In genomic region chr9:125125523-125125922, GRCh38 we compare ENCODE assay signal across 10 cellular contexts. TPM values are rescaled to one million over a fixed set of nuclear protein-coding genes. Genes with fewer than 3 reads are reported as not detected.
A peak's percentile ranks its signal among the peaks of the same experiment; 100 is the strongest.
DNase-seq lines count a peak whose midpoint lies in the region; ATAC-seq and TF ChIP-seq lines count a peak whose summit lies in the region.
"Had no signal": no experiment of that assay in that cellular context is flagged by ENCODE, and none has a peak within 500 bp of the region (broad histone marks: within the 10 kb centered on the region; RNA-seq: fewer than 3 reads in every experiment).

No MANE protein-coding gene starts in this region.

- peaks cover 21 to 53% (median 28%) of the 10 kb centered on the region in 4 donors for H3K4me1 Mint-ChIP-seq in CD4-positive, CD25-positive, alpha-beta regulatory T cell
- H3K4me1 Mint-ChIP-seq in progenitor cell of endocrine pancreas (ENCODE audit: low read depth), result no peaks in the 10 kb centered on the region

- TF ChIP-seq CTCF in breast epithelium (IDR thresholded peaks at IDR 0.05), result no peak
- no peak for TF ChIP-seq CTCF in progenitor cell of endocrine pancreas (IDR thresholded peaks at IDR 0.05; ENCODE audit: unreplicated experiment)

- H3K4me3 ChIP-seq in CD4-positive, CD25-positive, alpha-beta regulatory T cell (ENCODE audit: low read depth, low read length), result no peak overlapping the region
- no peak overlapping the region; the same call in 1 of the 2 replicates for H3K4me3 ChIP-seq in MG63
- no peak overlapping the region for H3K4me3 ChIP-seq in breast epithelium
- H3K4me3 ChIP-seq: HAP-1, prostate gland had no signal

- no peak for ATAC-seq in CD4-positive, CD25-positive, alpha-beta regulatory T cell (ENCODE audit: low read depth in 2 of 2)
- no peak for ATAC-seq in GM19455 (IDR thresholded peaks at IDR 0.05; ENCODE audit: unreplicated experiment)

- peak overlapping the region; percentile 93 to 97 (median 96) for H3K27ac Mint-ChIP-seq in CD4-positive, CD25-positive, alpha-beta regulatory T cell
- H3K27ac Mint-ChIP-seq in progenitor cell of endocrine pancreas, result peak overlapping the region; percentile 75

- peak overlapping the region in 3 of 4 donors; percentile 80 to 92 (median 85) for H3K4me3 Mint-ChIP-seq in CD4-positive, CD25-positive, alpha-beta regulatory T cell
- no peak overlapping the region for H3K4me3 Mint-ChIP-seq in progenitor cell of endocrine pancreas (ENCODE audit: low read depth)

- TF ChIP-seq POLR2A in breast epithelium (IDR thresholded peaks at IDR 0.05), result no peak

- H3K27me3 ChIP-seq in CD4-positive, CD25-positive, alpha-beta regulatory T cell (ENCODE audit: control insufficient read depth, insufficient read depth, low read length), result no peaks in the 10 kb centered on the region
- no peaks in the 10 kb centered on the region for H3K27me3 ChIP-seq in MG63
- H3K27me3 ChIP-seq in breast epithelium, result no peaks in the 10 kb centered on the region

- peak overlapping the region; percentile 69 for H3K27ac ChIP-seq in CD4-positive, CD25-positive, alpha-beta regulatory T cell (ENCODE audit: insufficient read depth, low read length, poor library complexity, severe bottlenecking)
- peak overlapping the region; percentile 40 to 75 for H3K27ac ChIP-seq in breast epithelium
- H3K27ac ChIP-seq: prostate gland had no signal

- DNase-seq in CD4-positive, CD25-positive, alpha-beta regulatory T cell, result no peak
- peak; percentile 42 for DNase-seq in MG63
- no peak for DNase-seq in breast epithelium (ENCODE audit: low spot score in 2 of 2)
- no peak for DNase-seq in progenitor cell of endocrine pancreas (ENCODE audit: low spot score, unreplicated experiment)
- DNase-seq in NCI-H82 treated with DMSO at 0.1 percent for 48 hours (lab: John Stamatoyannopoulos, UW; ENCODE audit: unreplicated experiment), result no peak
- no peak for DNase-seq in MV-4-11 (lab: John Stamatoyannopoulos, UW)
- DNase-seq in GDM1 (lab: John Stamatoyannopoulos, UW), result no peak

- intact Hi-C loops in breast epithelium (cut with DNase I; ENCODE audit: low total_unique reads), result no loop called here

- H3K36me3 Mint-ChIP-seq in CD4-positive, CD25-positive, alpha-beta regulatory T cell, result no peaks in the 10 kb centered on the region
- H3K36me3 Mint-ChIP-seq in progenitor cell of endocrine pancreas (ENCODE audit: insufficient read depth), result peaks cover 2% of the 10 kb centered on the region

- H3K4me1 ChIP-seq in CD4-positive, CD25-positive, alpha-beta regulatory T cell (ENCODE audit: control insufficient read depth, insufficient read depth, low read length, poor library complexity, severe bottlenecking), result peaks cover 34% of the 10 kb centered on the region
- no peaks in the 10 kb centered on the region for H3K4me1 ChIP-seq in breast epithelium
- H3K4me1 ChIP-seq: prostate gland had no signal

- H3K27me3 Mint-ChIP-seq in CD4-positive, CD25-positive, alpha-beta regulatory T cell, result no peaks in the 10 kb centered on the region
- H3K27me3 Mint-ChIP-seq in progenitor cell of endocrine pancreas, result no peaks in the 10 kb centered on the region

- no peaks in the 10 kb centered on the region for H3K36me3 ChIP-seq in CD4-positive, CD25-positive, alpha-beta regulatory T cell (ENCODE audit: control insufficient read depth, insufficient read depth, low read length)
- peaks cover 12% of the 10 kb centered on the region for H3K36me3 ChIP-seq in MG63
- H3K36me3 ChIP-seq in breast epithelium, result no peaks in the 10 kb centered on the region
- H3K36me3 ChIP-seq: HAP-1, prostate gland had no signal

- no peaks in the 10 kb centered on the region for H3K9me3 ChIP-seq in CD4-positive, CD25-positive, alpha-beta regulatory T cell (ENCODE audit: control insufficient read depth in 2 of 2, low read length in 2 of 2)
- H3K9me3 ChIP-seq in MG63 (no peaks in the 10 kb centered on the region), breast epithelium (no peaks in the 10 kb centered on the region)
- H3K9me3 ChIP-seq: HAP-1, prostate gland had no signal

- peaks cover 0 to 1% (median 0%) of the 10 kb centered on the region in 7 donors for H3K9me3 Mint-ChIP-seq in CD4-positive, CD25-positive, alpha-beta regulatory T cell
- H3K9me3 Mint-ChIP-seq in progenitor cell of endocrine pancreas (ENCODE audit: low read depth), result no peaks in the 10 kb centered on the region

RNA-seq across cellular contexts. Expression of gene SCAI, which starts 17.8 kb away (rescaled TPM):
- 11.3 TPM for total RNA-seq in CD4-positive, CD25-positive, alpha-beta regulatory T cell
- polyA plus RNA-seq in CD4-positive, CD25-positive, alpha-beta regulatory T cell, result 1 to 10 TPM; 1.7 to 4.8 (median 3.7) TPM
- total RNA-seq in MG63 (2014; rRNA removed; shearing (Covaris generic); ENCODE audit: low replicate concordance), result 13.2 and 25.5 TPM in 2 replicates
- total RNA-seq in breast epithelium (10 to 100 TPM in 2 of 3 donors, 1 to 10 TPM in 1; 9.3 to 12.9 (median 11.5) TPM), progenitor cell of endocrine pancreas (21.2 and 23.5 TPM in 2 replicates)
